ENCODE assay signal across 19 cellular contexts in the genomic region with DNA sequence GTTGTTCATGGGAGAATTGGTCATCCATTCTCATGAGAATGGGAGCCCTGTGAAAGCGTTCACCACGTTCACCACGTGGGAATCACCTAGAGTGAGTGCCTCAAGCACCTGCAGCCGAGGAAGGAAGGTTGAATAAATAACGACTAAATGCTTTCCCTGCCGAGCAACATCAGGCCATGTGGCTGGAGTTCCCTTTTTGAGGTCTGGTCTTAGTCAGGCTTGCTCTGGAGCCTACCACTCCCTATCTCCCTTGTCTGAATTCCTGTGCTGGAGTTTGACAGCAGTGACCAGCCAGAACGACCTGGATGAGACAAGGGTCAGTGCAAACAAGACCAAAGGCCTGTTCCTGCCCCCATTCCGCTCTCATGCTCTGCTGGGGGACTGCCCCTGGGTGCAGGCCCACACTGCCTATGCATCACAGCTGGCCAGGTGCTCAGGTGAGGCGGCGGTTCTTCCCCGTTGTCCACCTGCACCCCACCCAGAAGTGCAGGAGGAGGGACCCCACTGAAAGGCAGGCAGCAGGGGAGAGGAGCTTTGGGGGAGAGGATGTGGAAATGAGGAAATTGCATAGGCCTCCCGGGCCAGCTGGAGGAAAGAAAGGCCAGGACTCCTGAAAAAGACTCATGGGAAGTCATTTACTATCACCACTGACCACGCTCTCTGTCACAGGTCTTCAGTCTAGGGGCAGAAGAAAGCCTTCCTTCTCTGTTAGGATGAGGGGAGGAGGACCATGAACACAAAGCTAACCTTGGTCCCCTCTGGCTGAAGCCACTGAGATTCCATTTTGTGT. TPM values are rescaled to one million over a fixed set of nuclear protein-coding genes. Genes with fewer than 3 reads are reported as not detected.
DNase-seq lines count a peak whose midpoint lies in the region; ATAC-seq, FAIRE-seq and TF ChIP-seq lines count a peak whose summit lies in the region.
"Had no signal": no experiment of that assay in that cellular context is flagged by ENCODE, and none has a peak within 500 bp of the region (broad histone marks: within the 10 kb centered on the region; RNA-seq: fewer than 3 reads in every experiment).

No MANE protein-coding gene starts in this region.

- peak overlapping the region; percentile 62; the same call in 1 of the 2 replicates for H2AFZ ChIP-seq in OCI-LY3 (ENCODE audit: low read depth, low read length)

- no peak overlapping the region for H3K4me3 ChIP-seq in OCI-LY3 (ENCODE audit: low read length)
- H3K4me3 ChIP-seq in heart right ventricle: no peak overlapping the region
- H3K4me3 ChIP-seq in spleen: no peak overlapping the region
- no peak overlapping the region for H3K4me3 ChIP-seq in HAP-1
- H3K4me3 ChIP-seq in Peyer's patch: no peak overlapping the region
- H3K4me3 ChIP-seq: mucosa of descending colon, pancreas had no signal

- in situ Hi-C loops in HAP-1 (cut with MboI; ENCODE audit: low sequenced_read_pairs): no loop called here

- H3K9me3 ChIP-seq in OCI-LY3 (ENCODE audit: insufficient read depth, low read length) (no peaks in the 10 kb centered on the region), heart right ventricle (no peaks in the 10 kb centered on the region), spleen (no peaks in the 10 kb centered on the region), HAP-1 (no peaks in the 10 kb centered on the region), Peyer's patch (no peaks in the 10 kb centered on the region)
- H3K9me3 ChIP-seq: mucosa of descending colon, pancreas had no signal

- no peak for TF ChIP-seq CTCF in OCI-LY3 (IDR thresholded peaks at IDR 0.05; ENCODE audit: low read depth, low read length)
- TF ChIP-seq CTCF in heart right ventricle (IDR thresholded peaks at IDR 0.05): no peak
- no peak for TF ChIP-seq CTCF in spleen (IDR thresholded peaks at IDR 0.05 in 8 of 11, conservative IDR thresholded peaks at IDR 0.05 in 3 of 11)
- no peak for TF ChIP-seq CTCF in Peyer's patch (IDR thresholded peaks at IDR 0.05)

- WGBS in heart right ventricle, 2 donors: 66 to 71% methylated on average over 13 of the region's 13 CpGs
- WGBS in spleen, 5 donors: 37 to 53% (median 48%) methylated on average over 12 to 13 of the region's 13 CpGs

- TF ChIP-seq POLR2A in GM12892 (IDR thresholded peaks at IDR 0.05; ENCODE audit: low read depth, low read length): no peak
- TF ChIP-seq POLR2A in spleen (IDR thresholded peaks at IDR 0.05): no peak
- TF ChIP-seq POLR2A in Peyer's patch (IDR thresholded peaks at IDR 0.05): no peak

- H3K79me2 ChIP-seq in OCI-LY3 (ENCODE audit: low read length): no peaks in the 10 kb centered on the region

- H4K20me1 ChIP-seq in OCI-LY3 (ENCODE audit: insufficient read depth, low read length): no peaks in the 10 kb centered on the region

- no peak for DNase-seq in GM12892 (ENCODE audit: insufficient read length)
- no peak for DNase-seq in heart right ventricle
- no peak for DNase-seq in spleen
- no peak for DNase-seq in HAP-1 (ENCODE audit: low spot score in 2 of 2)
- DNase-seq in NCI-H2107 (lab: John Stamatoyannopoulos, UW): no peak
- DNase-seq in Peyer's patch: no peak
- DNase-seq: activated CD8-positive, alpha-beta T cell treated with anti-CD3 and anti-CD28 coated beads for 36 hours; activated effector memory CD4-positive, alpha-beta T cell treated with Interleukin-2 at 50 U/mL for 16 hours; DMS53; GOT3; immature natural killer cell; mucosa of descending colon; NCI-H446 treated with DMSO at 0.1 percent for 48 hours; pancreas; stimulated activated CD8-positive, alpha-beta memory T cell treated with anti-CD3 and anti-CD28 coated beads, Interleukin-4, amount 100 ng/mL, for 48 hours had no signal

- H3K9ac ChIP-seq in OCI-LY3 (ENCODE audit: low read length): no peak overlapping the region

- H3K4me1 ChIP-seq in OCI-LY3 (ENCODE audit: low read length): peaks cover 34% of the 10 kb centered on the region
- H3K4me1 ChIP-seq in heart right ventricle: peaks cover 11 to 71% (median 47%) of the 10 kb centered on the region in 9 donors
- H3K4me1 ChIP-seq in spleen: peaks cover 5 to 94% (median 46%) of the 10 kb centered on the region in 6 donors
- no peaks in the 10 kb centered on the region for H3K4me1 ChIP-seq in HAP-1
- no peaks in the 10 kb centered on the region for H3K4me1 ChIP-seq in Peyer's patch

- peak overlapping the region; percentile 37 for H3K4me2 ChIP-seq in OCI-LY3 (ENCODE audit: low read length)

- intact Hi-C loops in heart right ventricle (cut with DNase I) (loop anchor here in 1 of 10 donors (5.0 kb wide), 1 partner anchor 56 kb away; no protein-coding TSS in a partner anchor), spleen (cut with DNase I; ENCODE audit: low total_unique reads) (no loop called here)

- H3K27ac ChIP-seq in OCI-LY3 (ENCODE audit: low read length): no peak overlapping the region
- H3K27ac ChIP-seq in heart right ventricle: peak overlapping the region in 9 of 10 donors; percentile 34 to 74 (median 65)
- peak overlapping the region in 6 of 8 donors; percentile 26 to 85 (median 54) for H3K27ac ChIP-seq in spleen
- peak overlapping the region in 2 of 4 donors; percentile 17 to 38 for H3K27ac ChIP-seq in Peyer's patch
- H3K27ac ChIP-seq: RWPE1 had no signal

- no peaks in the 10 kb centered on the region for H3K27me3 ChIP-seq in OCI-LY3 (ENCODE audit: low read depth, low read length)
- H3K27me3 ChIP-seq in heart right ventricle: no peaks in the 10 kb centered on the region
- H3K27me3 ChIP-seq in spleen (replicated peaks in 1 of 7): no peaks in the 10 kb centered on the region
- no peaks in the 10 kb centered on the region for H3K27me3 ChIP-seq in HAP-1 (ENCODE audit: low read depth)
- H3K27me3 ChIP-seq in Peyer's patch: no peaks in the 10 kb centered on the region
- H3K27me3 ChIP-seq: pancreas had no signal

- peak in 4 of 8 donors; percentile 11 to 33 (median 26) for ATAC-seq in heart right ventricle
- no peak for ATAC-seq in HG02798 (IDR thresholded peaks at IDR 0.05; ENCODE audit: poor library complexity, unreplicated experiment)
- ATAC-seq: activated CD8-positive, alpha-beta T cell treated with anti-CD3 and anti-CD28 coated beads for 36 hours; mucosa of descending colon had no signal

- FAIRE-seq in GM12892 (lab: Jason Lieb, UNC): peak; percentile 70
- FAIRE-seq: GM19239, pancreas had no signal

- H3K36me3 ChIP-seq in OCI-LY3 (replicated peaks; ENCODE audit: low read depth, low read length) (no peaks in the 10 kb centered on the region), heart right ventricle (no peaks in the 10 kb centered on the region), spleen (no peaks in the 10 kb centered on the region), HAP-1 (replicated peaks) (no peaks in the 10 kb centered on the region), Peyer's patch (no peaks in the 10 kb centered on the region)
- H3K36me3 ChIP-seq: pancreas had no signal

RNA-seq across cellular contexts. Expression of gene KCNMB1, which starts 28.3 kb away (rescaled TPM):
- 3.9 TPM for polyA plus RNA-seq in GM12892 (2012; ENCODE audit: missing spikeins)
- total RNA-seq in heart right ventricle (1 to 10 TPM in 7 of 10 donors, under 1 TPM in 3; 0.90 to 2.8 (median 1.2) TPM), spleen (1 to 10 TPM in 3 of 7 donors, under 1 TPM in 4; 0.13 to 2.2 (median 0.97) TPM), Peyer's patch (1 to 10 TPM in 1 of 4 donors, under 1 TPM in 3; 0.18 to 1.5 (median 0.81) TPM)
- polyA plus RNA-seq in heart right ventricle (1 to 10 TPM; 1.2 to 2.7 TPM), spleen (under 1 TPM; 0.63 to 0.80 (median 0.74) TPM)
- total RNA-seq: activated CD8-positive, alpha-beta T cell treated with anti-CD3 and anti-CD28 coated beads for 36 hours had no signal
